In genomic region chr2:238425505-238425978, GRCh38 we compare ENCODE assay signal across 10 cellular contexts. TPM values are rescaled to one million over a fixed set of nuclear protein-coding genes. Genes with fewer than 3 reads are reported as not detected.
DNase-seq lines count a peak whose midpoint lies in the region; TF ChIP-seq lines count a peak whose summit lies in the region.
"Had no signal": no experiment of that assay in that cellular context is flagged by ENCODE, and none has a peak within 500 bp of the region (broad histone marks: within the 10 kb centered on the region; RNA-seq: fewer than 3 reads in every experiment).

No MANE protein-coding gene starts in this region.

- H3K9me3 ChIP-seq in KOPT-K1 (ENCODE audit: insufficient read depth, low read length, poor library complexity, severe bottlenecking) (peaks cover 5% of the 10 kb centered on the region), breast epithelium (peaks cover 0 to 3% of the 10 kb centered on the region in 2 donors), neural progenitor cell (ENCODE audit: low read depth) (no peaks in the 10 kb centered on the region)

- H3K4me3 ChIP-seq in breast epithelium (peak overlapping the region in 2 of 3 donors; percentile 82 to 93), neural progenitor cell (peak overlapping the region; percentile 97)

- H3K27ac ChIP-seq in KOPT-K1 (ENCODE audit: low read depth, low read length, poor library complexity, severe bottlenecking) = peak overlapping the region; percentile 88
- peak overlapping the region; percentile 91 to 96 for H3K27ac ChIP-seq in breast epithelium
- no peak overlapping the region for H3K27ac ChIP-seq in neural progenitor cell

- H3K36me3 ChIP-seq in KOPT-K1 (ENCODE audit: insufficient read depth, low read length) (peaks cover 7% of the 10 kb centered on the region), breast epithelium (no peaks in the 10 kb centered on the region), neural progenitor cell (no peaks in the 10 kb centered on the region)

- TF ChIP-seq CTCF in breast epithelium (IDR thresholded peaks at IDR 0.05) (no peak), neural progenitor cell (IDR thresholded peaks at IDR 0.05) (no peak)

- H3K79me2 ChIP-seq in neural progenitor cell (ENCODE audit: low read depth) = peaks cover 36% of the 10 kb centered on the region

- no peak overlapping the region for H3K27ac Mint-ChIP-seq in neural progenitor cell

- intact Hi-C loops in breast epithelium (cut with DNase I; ENCODE audit: low total_unique reads) = no loop called here

- no peak overlapping the region for H2AFZ ChIP-seq in neural progenitor cell (replicated peaks)

- peak overlapping the region; percentile 98 for H3K4me2 ChIP-seq in neural progenitor cell

- peaks cover 6% of the 10 kb centered on the region for H3K9me3 Mint-ChIP-seq in neural progenitor cell

- DNase-seq in COLO668 (lab: John Stamatoyannopoulos, UW; ENCODE audit: unreplicated experiment) (peak; percentile 47), breast epithelium (ENCODE audit: low spot score in 2 of 2) (no peak), neural progenitor cell (ENCODE audit: low spot score) (no peak), NCI-H2081 (lab: John Stamatoyannopoulos, UW) (no peak), SK-N-DZ (ENCODE audit: low spot score) (no peak), amygdala (lab: John Stamatoyannopoulos, UW) (no peak), middle frontal gyrus (ENCODE audit: extremely low spot score, low spot score) (no peak)
- DNase-seq: left cardiac atrium had no signal

- no peak for TF ChIP-seq POLR2A in breast epithelium (IDR thresholded peaks at IDR 0.05)

- H3K4me3 Mint-ChIP-seq in neural progenitor cell = peak overlapping the region; percentile 92

- H3K4me1 ChIP-seq in breast epithelium (no peaks in the 10 kb centered on the region), neural progenitor cell (peaks cover 30% of the 10 kb centered on the region)

- no peaks in the 10 kb centered on the region for H3K27me3 ChIP-seq in breast epithelium
- H3K27me3 ChIP-seq in neural progenitor cell = no peaks in the 10 kb centered on the region

- no peaks in the 10 kb centered on the region for H3K27me3 Mint-ChIP-seq in neural progenitor cell (ENCODE audit: insufficient read depth, low read depth)
- H3K27me3 Mint-ChIP-seq: stimulated activated naive CD8-positive, alpha-beta T cell treated with anti-CD3 and anti-CD28 coated beads, Interleukin-15, amount 100 ng/mL, for 72 hours had no signal

- peaks cover 28% of the 10 kb centered on the region for H3K4me1 Mint-ChIP-seq in neural progenitor cell

- H3K9ac ChIP-seq in neural progenitor cell = no peak overlapping the region

- H4K20me1 ChIP-seq in neural progenitor cell (ENCODE audit: low read depth) = peaks cover 25% of the 10 kb centered on the region

- H3K36me3 Mint-ChIP-seq in neural progenitor cell = peaks cover 14% of the 10 kb centered on the region

- H3F3A ChIP-seq in neural progenitor cell (ENCODE audit: low read depth) = peaks cover 21% of the 10 kb centered on the region

RNA-seq across cellular contexts. Expression of gene ASB1, which starts 1.2 kb away (rescaled TPM):
- total RNA-seq in breast epithelium = 10 to 100 TPM; 11.2 to 18.7 (median 18.4) TPM
- 22.1 and 29.2 TPM in 2 replicates for total RNA-seq in neural progenitor cell (ENCODE audit: low replicate concordance)
- polyA plus RNA-seq in SK-N-DZ (2014; cell fraction: cytosol; rRNA removed) = 18.3 and 18.4 TPM in 2 replicates
- polyA plus RNA-seq in SK-N-DZ (2014; cell fraction: nucleus; rRNA removed) = 15.4 and 30.0 TPM in 2 replicates
